20 cellular contexts compared by ENCODE assay signal in genomic region chr7:42480304-42480665, GRCh38.
DNase-seq lines count a peak whose midpoint lies in the region; ATAC-seq, FAIRE-seq and TF ChIP-seq lines count a peak whose summit lies in the region.
"Had no signal": no experiment of that assay in that cellular context is flagged by ENCODE, and none has a peak within 500 bp of the region (broad histone marks: within the 10 kb centered on the region; RNA-seq: fewer than 3 reads in every experiment).

No MANE protein-coding gene starts in this region.

- 25 to 60% methylated on average over 2 to 5 of the region's 5 CpGs for WGBS in gastroesophageal sphincter (ENCODE audit: low coverage in 1 of 2), 2 donors
- WGBS in tibial nerve, 2 donors: 52 to 54% methylated on average over 5 of the region's 5 CpGs

- ATAC-seq in gastroesophageal sphincter (peak; percentile 69), HG02973 (IDR thresholded peaks at IDR 0.05; ENCODE audit: unreplicated experiment) (no peak)
- ATAC-seq in activated T-cell treated with anti-CD3 and anti-CD28 coated beads, Interleukin-2, amount 50 U/mL, for 72 hours (replicated peaks in 1 of 2): no peak
- ATAC-seq: naive thymus-derived CD4-positive, alpha-beta T cell; WTC11 had no signal

- H3K9me3 Mint-ChIP-seq in astrocyte (ENCODE audit: unreplicated experiment) (no peaks in the 10 kb centered on the region), neural progenitor cell (peaks cover 11% of the 10 kb centered on the region)
- H3K9me3 Mint-ChIP-seq in activated T-cell treated with anti-CD3 and anti-CD28 coated beads, Interleukin-2, amount 50 U/mL, for 72 hours: peaks cover 0 to 5% of the 10 kb centered on the region in 2 donors

- H3K4me3 Mint-ChIP-seq in astrocyte (ENCODE audit: unreplicated experiment) (no peak overlapping the region), neural progenitor cell (no peak overlapping the region)
- H3K4me3 Mint-ChIP-seq in activated T-cell treated with anti-CD3 and anti-CD28 coated beads, Interleukin-2, amount 50 U/mL, for 72 hours: no peak overlapping the region
- H3K4me3 Mint-ChIP-seq: activated CD4-positive, alpha-beta memory T cell treated with anti-CD3 and anti-CD28 coated beads, Interleukin-2, amount 10 ng/mL, durations not matched to agents 7 days and 5 days; naive thymus-derived CD4-positive, alpha-beta T cell; T-helper 2 cell treated with Interferon-gamma antibody and Interleukin-4, amounts not matched to agents 5 μg/mL and 100 μg/mL, for 36 hours; WTC11 had no signal

- H3K36me3 Mint-ChIP-seq in astrocyte (ENCODE audit: low read depth, unreplicated experiment) (no peaks in the 10 kb centered on the region), neural progenitor cell (no peaks in the 10 kb centered on the region)
- H3K36me3 Mint-ChIP-seq in activated T-cell treated with anti-CD3 and anti-CD28 coated beads, Interleukin-2, amount 50 U/mL, for 72 hours (ENCODE audit: insufficient read depth in 2 of 2): no peaks in the 10 kb centered on the region
- H3K36me3 Mint-ChIP-seq: naive thymus-derived CD4-positive, alpha-beta T cell; WTC11 had no signal

- H3K36me3 ChIP-seq in astrocyte (ENCODE audit: insufficient read depth, low read length): no peaks in the 10 kb centered on the region
- no peaks in the 10 kb centered on the region for H3K36me3 ChIP-seq in gastroesophageal sphincter
- no peaks in the 10 kb centered on the region for H3K36me3 ChIP-seq in neural progenitor cell
- H3K36me3 ChIP-seq in tibial nerve: no peaks in the 10 kb centered on the region
- H3K36me3 ChIP-seq in ascending aorta: no peaks in the 10 kb centered on the region

- H3K4me1 Mint-ChIP-seq in astrocyte (ENCODE audit: low read depth, unreplicated experiment): peaks cover 14% of the 10 kb centered on the region
- H3K4me1 Mint-ChIP-seq in neural progenitor cell: peaks cover 11% of the 10 kb centered on the region
- no peaks in the 10 kb centered on the region for H3K4me1 Mint-ChIP-seq in activated T-cell treated with anti-CD3 and anti-CD28 coated beads, Interleukin-2, amount 50 U/mL, for 72 hours (ENCODE audit: low read depth)
- H3K4me1 Mint-ChIP-seq: activated CD4-positive, alpha-beta memory T cell treated with anti-CD3 and anti-CD28 coated beads, Interleukin-2, amount 10 ng/mL, durations not matched to agents 7 days and 5 days; naive thymus-derived CD4-positive, alpha-beta T cell had no signal

- H2AFZ ChIP-seq in astrocyte (ENCODE audit: low read depth, low read length) (no peak overlapping the region), neural progenitor cell (replicated peaks) (no peak overlapping the region)

- H3K9me3 ChIP-seq in astrocyte (ENCODE audit: insufficient read depth, low read depth, low read length): no peaks in the 10 kb centered on the region
- H3K9me3 ChIP-seq in gastroesophageal sphincter: no peaks in the 10 kb centered on the region
- no peaks in the 10 kb centered on the region for H3K9me3 ChIP-seq in neural progenitor cell (ENCODE audit: low read depth)
- no peaks in the 10 kb centered on the region for H3K9me3 ChIP-seq in tibial nerve
- H3K9me3 ChIP-seq in ascending aorta: no peaks in the 10 kb centered on the region

- H3K27me3 ChIP-seq in astrocyte (ENCODE audit: insufficient read depth, low read length) (peaks cover 3% of the 10 kb centered on the region), gastroesophageal sphincter (no peaks in the 10 kb centered on the region), neural progenitor cell (no peaks in the 10 kb centered on the region), tibial nerve (no peaks in the 10 kb centered on the region), ascending aorta (no peaks in the 10 kb centered on the region)

- TF ChIP-seq CTCF in astrocyte (IDR thresholded peaks at IDR 0.05; ENCODE audit: insufficient read depth, low read depth, low read length) (no peak), gastroesophageal sphincter (IDR thresholded peaks at IDR 0.05) (peak in 1 of 4 experiments; percentile 5), neural progenitor cell (IDR thresholded peaks at IDR 0.05) (no peak), tibial nerve (IDR thresholded peaks at IDR 0.05) (no peak), ascending aorta (IDR thresholded peaks at IDR 0.05) (no peak)

- H3K79me2 ChIP-seq in astrocyte (ENCODE audit: insufficient read depth, low read length) (no peaks in the 10 kb centered on the region), neural progenitor cell (ENCODE audit: low read depth) (no peaks in the 10 kb centered on the region)

- no peak overlapping the region for H3K27ac ChIP-seq in astrocyte (ENCODE audit: low read depth, low read length)
- peak overlapping the region; percentile 29 to 67 (median 48) for H3K27ac ChIP-seq in gastroesophageal sphincter
- no peak overlapping the region for H3K27ac ChIP-seq in neural progenitor cell
- H3K27ac ChIP-seq in tibial nerve: peak overlapping the region; percentile 17 to 80 (median 60)
- H3K27ac ChIP-seq in ascending aorta: no peak overlapping the region
- H3K27ac ChIP-seq: SK-N-MC had no signal

- H3K27me3 Mint-ChIP-seq in astrocyte (ENCODE audit: low read depth, unreplicated experiment) (peaks cover 1% of the 10 kb centered on the region), neural progenitor cell (ENCODE audit: insufficient read depth, low read depth) (peaks cover 4% of the 10 kb centered on the region)
- peaks cover 6% of the 10 kb centered on the region for H3K27me3 Mint-ChIP-seq in activated T-cell treated with anti-CD3 and anti-CD28 coated beads, Interleukin-2, amount 50 U/mL, for 72 hours (ENCODE audit: low read depth)
- H3K27me3 Mint-ChIP-seq: activated CD4-positive, alpha-beta memory T cell treated with anti-CD3 and anti-CD28 coated beads, Interleukin-2, amount 10 ng/mL, durations not matched to agents 7 days and 5 days had no signal

- H3K4me2 ChIP-seq in astrocyte (ENCODE audit: low read length) (no peak overlapping the region), neural progenitor cell (no peak overlapping the region)

- intact Hi-C loops in ascending aorta (cut with DNase I): no loop called here

- H3K9ac ChIP-seq in astrocyte (ENCODE audit: low read length): no peak overlapping the region
- no peak overlapping the region for H3K9ac ChIP-seq in neural progenitor cell

- no peak for FAIRE-seq in astrocyte (lab: Jason Lieb, UNC)

- no peak for TF ChIP-seq POLR2A in gastroesophageal sphincter (IDR thresholded peaks at IDR 0.05)
- TF ChIP-seq POLR2A in tibial nerve (IDR thresholded peaks at IDR 0.05): no peak

- no peaks in the 10 kb centered on the region for H4K20me1 ChIP-seq in astrocyte (ENCODE audit: insufficient read depth, low read length)
- H4K20me1 ChIP-seq in neural progenitor cell (ENCODE audit: low read depth): no peaks in the 10 kb centered on the region

- H3F3A ChIP-seq in neural progenitor cell (ENCODE audit: low read depth): no peaks in the 10 kb centered on the region

- TF ChIP-seq EP300 in gastroesophageal sphincter (IDR thresholded peaks at IDR 0.05) (no peak), tibial nerve (IDR thresholded peaks at IDR 0.05) (peak in 1 of 2 donors; percentile 34)

- H3K27ac Mint-ChIP-seq in astrocyte (ENCODE audit: unreplicated experiment) (peak overlapping the region; percentile 59), neural progenitor cell (peak overlapping the region; percentile 72)
- H3K27ac Mint-ChIP-seq in activated T-cell treated with anti-CD3 and anti-CD28 coated beads, Interleukin-2, amount 50 U/mL, for 72 hours: no peak overlapping the region
- H3K27ac Mint-ChIP-seq: activated CD4-positive, alpha-beta memory T cell treated with anti-CD3 and anti-CD28 coated beads, Interleukin-2, amount 10 ng/mL, durations not matched to agents 7 days and 5 days; naive thymus-derived CD4-positive, alpha-beta T cell; T-helper 2 cell treated with Interferon-gamma antibody and Interleukin-4, amounts not matched to agents 5 μg/mL and 100 μg/mL, for 36 hours; WTC11 had no signal

- peak; percentile 34 for DNase-seq in astrocyte (ENCODE audit: low read depth)
- no peak for DNase-seq in neural progenitor cell (ENCODE audit: low spot score)
- DNase-seq in tibial nerve (ENCODE audit: low spot score in 2 of 2): peak in 1 of 2 donors; percentile 62
- DNase-seq in ascending aorta (ENCODE audit: low spot score in 2 of 2): no peak
- no peak for DNase-seq in activated naive CD4-positive, alpha-beta T cell (lab: John Stamatoyannopoulos, UW)
- no peak for DNase-seq in activated T-cell treated with anti-CD3 and anti-CD28 coated beads, Interleukin-2, amount 50 U/mL, for 72 hours
- DNase-seq: activated CD4-positive, alpha-beta memory T cell treated with anti-CD3 and anti-CD28 coated beads, Interleukin-2, amount 10 ng/mL, durations not matched to agents 7 days and 5 days; activated naive CD4-positive, alpha-beta T cell treated with anti-CD3 and anti-CD28 coated beads, Interleukin-2, amount 50 U/mL, for 16 hours; DND-41; erythroblast; IMR-90; naive thymus-derived CD4-positive, alpha-beta T cell; NCI-H1436; NCI-H2171; NCI-H69 had no signal

- no peaks in the 10 kb centered on the region for H3K4me1 ChIP-seq in astrocyte (ENCODE audit: insufficient read depth, low read length)
- H3K4me1 ChIP-seq in gastroesophageal sphincter: peaks cover 0 to 20% (median 5%) of the 10 kb centered on the region in 3 donors
- peaks cover 18% of the 10 kb centered on the region for H3K4me1 ChIP-seq in neural progenitor cell
- H3K4me1 ChIP-seq in tibial nerve: peaks cover 0 to 33% (median 3%) of the 10 kb centered on the region in 4 donors
- H3K4me1 ChIP-seq in ascending aorta: no peaks in the 10 kb centered on the region

- H3K4me3 ChIP-seq in astrocyte (ENCODE audit: insufficient read depth, low read depth, low read length) (no peak overlapping the region), gastroesophageal sphincter (no peak overlapping the region), neural progenitor cell (no peak overlapping the region), tibial nerve (no peak overlapping the region), ascending aorta (no peak overlapping the region)
- H3K4me3 ChIP-seq: SK-N-MC had no signal

Comparison
In these comparisons a context has a peak if more than half of its experiments do, and no peak if none do; other contexts are left out.
1. H3K27ac ChIP-seq: peak in gastroesophageal sphincter (4 of 4) and tibial nerve (4 of 4); none in astrocyte (single experiment), neural progenitor cell (single experiment) and ascending aorta (0 of 2).